19 cellular contexts compared by ENCODE assay signal in the genomic region with DNA sequence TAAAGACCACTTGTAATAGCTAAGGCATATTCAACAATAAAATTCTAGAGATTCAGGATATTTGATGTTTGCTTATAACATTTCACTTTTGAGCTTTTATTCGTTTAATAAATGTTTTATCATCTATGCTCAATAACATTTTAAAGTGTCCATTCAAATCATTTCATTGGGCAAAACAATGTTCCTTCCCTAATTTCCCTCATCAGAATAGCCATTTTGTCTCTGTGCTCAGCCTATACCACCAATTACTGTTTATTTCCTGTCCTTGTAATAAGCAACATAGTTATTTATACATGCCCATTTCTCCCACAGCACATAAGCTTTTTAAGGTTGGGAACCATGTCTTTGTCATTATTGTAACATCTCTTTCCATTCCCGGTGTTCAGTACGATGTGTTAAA. TPM values are rescaled to one million over a fixed set of nuclear protein-coding genes. Genes with fewer than 3 reads are reported as not detected.
DNase-seq lines count a peak whose midpoint lies in the region; ATAC-seq and TF ChIP-seq lines count a peak whose summit lies in the region.
"Had no signal": no experiment of that assay in that cellular context is flagged by ENCODE, and none has a peak within 500 bp of the region (broad histone marks: within the 10 kb centered on the region; RNA-seq: fewer than 3 reads in every experiment).

No MANE protein-coding gene starts in this region.

- DNase-seq in cardiac muscle cell (ENCODE audit: low read depth in 1 of 2, low spot score in 1 of 2) (no peak), right cardiac atrium (no peak), activated B cell treated with CpG ODN at 0.5 μM for 24 hours (no peak), NCI-H1694 (lab: John Stamatoyannopoulos, UW) (no peak), DMS 273 treated with DMSO at 0.1 percent for 48 hours (lab: John Stamatoyannopoulos, UW) (no peak)
- no peak for DNase-seq in naive thymus-derived CD4-positive, alpha-beta T cell
- DNase-seq: activated effector memory CD4-positive, alpha-beta T cell treated with Interleukin-2 at 50 U/mL for 16 hours; HFFc6; islet precursor cell; KG1; mesenchymal stem cell; NCI-H1048; NCI-H2107; upper lobe of right lung; WERI-Rb-1 had no signal

- H3K27me3 Mint-ChIP-seq in activated B cell treated with CpG ODN at 0.5 μM for 24 hours, result no peaks in the 10 kb centered on the region
- H3K27me3 Mint-ChIP-seq in naive thymus-derived CD4-positive, alpha-beta T cell, result peaks cover 0 to 21% (median 0%) of the 10 kb centered on the region in 5 donors

- H3K4me1 Mint-ChIP-seq in activated B cell treated with CpG ODN at 0.5 μM for 24 hours, result peaks cover 42% of the 10 kb centered on the region
- H3K4me1 Mint-ChIP-seq in naive thymus-derived CD4-positive, alpha-beta T cell, result peaks cover 27 to 52% (median 44%) of the 10 kb centered on the region in 7 donors

- H3K9me3 ChIP-seq in cardiac muscle cell (ENCODE audit: low read depth) (no peaks in the 10 kb centered on the region), right cardiac atrium (ENCODE audit: control insufficient read depth, low read length) (no peaks in the 10 kb centered on the region)
- H3K9me3 ChIP-seq in naive thymus-derived CD4-positive, alpha-beta T cell (ENCODE audit: control insufficient read depth in 2 of 3, low read length in 3 of 3), result no peaks in the 10 kb centered on the region
- H3K9me3 ChIP-seq: right atrium auricular region, upper lobe of right lung had no signal

- no peak for TF ChIP-seq CTCF in cardiac muscle cell (IDR thresholded peaks at IDR 0.05; ENCODE audit: low read depth, low read length)
- TF ChIP-seq CTCF in activated B cell treated with CpG ODN at 0.5 μM for 24 hours (IDR thresholded peaks at IDR 0.05), result no peak

- peak overlapping the region; percentile 91 for H3K27ac ChIP-seq in cardiac muscle cell
- H3K27ac ChIP-seq in right cardiac atrium (ENCODE audit: low read length), result no peak overlapping the region
- peak overlapping the region; percentile 95 for H3K27ac ChIP-seq in naive thymus-derived CD4-positive, alpha-beta T cell (ENCODE audit: low read depth, low read length)

- H3K27me3 ChIP-seq in cardiac muscle cell, result no peaks in the 10 kb centered on the region
- H3K27me3 ChIP-seq in right cardiac atrium (ENCODE audit: control insufficient read depth, insufficient read depth), result no peaks in the 10 kb centered on the region
- H3K27me3 ChIP-seq in naive thymus-derived CD4-positive, alpha-beta T cell (ENCODE audit: control insufficient read depth in 2 of 2, insufficient read depth in 2 of 2, low read length in 2 of 2), result no peaks in the 10 kb centered on the region
- H3K27me3 ChIP-seq: right atrium auricular region had no signal

- 88% methylated on average over 3 of the region's 3 CpGs for WGBS in right cardiac atrium

- ATAC-seq in right cardiac atrium (no peak), activated B cell treated with CpG ODN at 0.5 μM for 24 hours (ENCODE audit: low read depth) (no peak), GM19351 (IDR thresholded peaks at IDR 0.05; ENCODE audit: unreplicated experiment) (no peak), GM18868 (IDR thresholded peaks at IDR 0.05; ENCODE audit: unreplicated experiment) (no peak)
- ATAC-seq in naive thymus-derived CD4-positive, alpha-beta T cell, result no peak

- H3K36me3 ChIP-seq in cardiac muscle cell, result peaks cover 2% of the 10 kb centered on the region
- peaks cover 0 to 4% (median 0%) of the 10 kb centered on the region in 3 experiments for H3K36me3 ChIP-seq in naive thymus-derived CD4-positive, alpha-beta T cell (ENCODE audit: control insufficient read depth in 2 of 3, insufficient read depth in 3 of 3, low read length in 3 of 3)
- H3K36me3 ChIP-seq: right atrium auricular region, upper lobe of right lung, WERI-Rb-1 had no signal

- no peak overlapping the region for H3K27ac Mint-ChIP-seq in activated B cell treated with CpG ODN at 0.5 μM for 24 hours
- H3K27ac Mint-ChIP-seq in naive thymus-derived CD4-positive, alpha-beta T cell, result peak overlapping the region in 8 of 9 donors; percentile 99 to 100 (median 100)

- CTCF ChIA-PET in activated B cell treated with CpG ODN at 0.5 μM for 24 hours (lab: Charles Lee), result interaction anchor here (0.9 to 1.1 kb wide), 2 partner anchors 41 to 300 kb away, joined by 3 to 5 read pairs; no protein-coding TSS in a partner anchor
- CTCF ChIA-PET in naive thymus-derived CD4-positive, alpha-beta T cell (lab: Charles Lee), result interaction anchor here (0.9 to 1.6 kb wide), 3 partner anchors 22 to 364 kb away, joined by 3 to 7 read pairs (median 4); no protein-coding TSS in a partner anchor

- H3K9me3 Mint-ChIP-seq in activated B cell treated with CpG ODN at 0.5 μM for 24 hours, result no peaks in the 10 kb centered on the region
- peaks cover 0 to 5% (median 0%) of the 10 kb centered on the region in 11 donors for H3K9me3 Mint-ChIP-seq in naive thymus-derived CD4-positive, alpha-beta T cell
- H3K9me3 Mint-ChIP-seq: stimulated activated naive CD8-positive, alpha-beta T cell treated with anti-CD3 and anti-CD28 coated beads, Interleukin-15, Interleukin-2, amounts not matched to agents 100 ng/mL and 50 ng/mL, for 24 hours had no signal

- POLR2A ChIA-PET in activated B cell treated with CpG ODN at 0.5 μM for 24 hours (lab: Charles Lee), result interaction anchor here (0.6 to 2.9 kb wide), 16 partner anchors 9 to 1999 kb away, joined by 3 to 9 read pairs (median 6); partner anchors contain the start of genes HSPA8 and SORL1-AS1
- POLR2A ChIA-PET in naive thymus-derived CD4-positive, alpha-beta T cell (lab: Charles Lee), result interaction anchor here (0.6 to 2.2 kb wide), 18 partner anchors 9 to 315 kb away, joined by 3 to 36 read pairs (median 3); no protein-coding TSS in a partner anchor

- H3K4me3 ChIP-seq in cardiac muscle cell (no peak overlapping the region), right cardiac atrium (ENCODE audit: low read length) (no peak overlapping the region)
- no peak overlapping the region for H3K4me3 ChIP-seq in naive thymus-derived CD4-positive, alpha-beta T cell (ENCODE audit: low read length)

- H3K36me3 Mint-ChIP-seq in activated B cell treated with CpG ODN at 0.5 μM for 24 hours (ENCODE audit: low read depth), result peaks cover 25% of the 10 kb centered on the region
- H3K36me3 Mint-ChIP-seq in naive thymus-derived CD4-positive, alpha-beta T cell, result peaks cover 0 to 13% (median 3%) of the 10 kb centered on the region in 5 donors

- intact Hi-C loops in right cardiac atrium (cut with DNase I), result no loop called here
- intact Hi-C loops in activated B cell treated with CpG ODN at 0.5 μM for 24 hours (cut with micrococcal nuclease), result loop anchor here (5.0 kb wide), 1 partner anchor 954 kb away; the partner anchor contains the start of gene ARHGEF12
- intact Hi-C loops in naive thymus-derived CD4-positive, alpha-beta T cell (cut with micrococcal nuclease), result loop anchor here in 1 of 2 donors (5.0 to 10.0 kb wide), 2 partner anchors 1453 to 1771 kb away; partner anchors contain the start of gene HSPA8

- peak overlapping the region; percentile 8 for H3K4me3 Mint-ChIP-seq in activated B cell treated with CpG ODN at 0.5 μM for 24 hours
- peak overlapping the region in 8 of 10 donors; percentile 90 to 100 (median 95) for H3K4me3 Mint-ChIP-seq in naive thymus-derived CD4-positive, alpha-beta T cell

- H3K4me1 ChIP-seq in cardiac muscle cell (ENCODE audit: low read depth) (peaks cover 15% of the 10 kb centered on the region), right cardiac atrium (ENCODE audit: control insufficient read depth, insufficient read depth, low read length) (no peaks in the 10 kb centered on the region)
- H3K4me1 ChIP-seq in naive thymus-derived CD4-positive, alpha-beta T cell (ENCODE audit: control insufficient read depth in 2 of 2, insufficient read depth in 2 of 2, low read length in 2 of 2), result peaks cover 6 to 18% of the 10 kb centered on the region in 2 donors

RNA-seq across cellular contexts. Expression of gene SC5D, which starts 1.3 kb away (rescaled TPM):
- total RNA-seq in cardiac muscle cell, result 246 and 343 TPM in 2 replicates
- polyA plus RNA-seq in cardiac muscle cell, result 475 and 620 TPM in 2 replicates
- total RNA-seq in right cardiac atrium, result 10 to 100 TPM; 30.1 to 34.7 (median 32.4) TPM
- 29.7 TPM for polyA plus RNA-seq in right cardiac atrium
- 35.2 and 40.4 TPM in 2 replicates for total RNA-seq in activated B cell treated with CpG ODN at 0.5 μM for 24 hours
- total RNA-seq in naive thymus-derived CD4-positive, alpha-beta T cell, result 10 to 100 TPM; 21.5 to 48.7 (median 32.8) TPM
- polyA plus RNA-seq in naive thymus-derived CD4-positive, alpha-beta T cell, result 10 to 100 TPM in 1 of 2 donors, 1 to 10 TPM in 1; 7.9 to 13.3 TPM
